8 cellular contexts compared by ENCODE assay signal in genomic region chr6:33314515-33314942, GRCh38. TPM values are rescaled to one million over a fixed set of nuclear protein-coding genes. Genes with fewer than 3 reads are reported as not detected.
DNase-seq lines count a peak whose midpoint lies in the region.

No MANE protein-coding gene starts in this region.

- H3K9me3 ChIP-seq in endocrine pancreas (ENCODE audit: control insufficient read depth, low read length) = no peaks in the 10 kb centered on the region

- H3K4me2 ChIP-seq in mesendoderm (ENCODE audit: low read length) = peak overlapping the region; percentile 35

- POLR2A ChIA-PET in activated CD4-positive, alpha-beta memory T cell treated with anti-CD3 and anti-CD28 coated beads for 36 hours (lab: Charles Lee) = no interaction called here

- no peak overlapping the region for H3K18ac ChIP-seq in mesendoderm (ENCODE audit: low read length)

- H3K27ac ChIP-seq in mesendoderm (ENCODE audit: low read depth, low read length) = no peak overlapping the region

- peaks cover 63% of the 10 kb centered on the region for H3K4me1 Mint-ChIP-seq in activated CD4-positive, alpha-beta memory T cell treated with anti-CD3 and anti-CD28 coated beads for 36 hours (ENCODE audit: low read depth)

- H3K9ac ChIP-seq in endocrine pancreas (ENCODE audit: control insufficient read depth, insufficient read depth, low read length) = peak overlapping the region; percentile 63
- peak overlapping the region; percentile 24 for H3K9ac ChIP-seq in mesendoderm (ENCODE audit: low read length)

- H3K36me3 ChIP-seq in endocrine pancreas (ENCODE audit: control insufficient read depth, insufficient read depth, low read length) = no peaks in the 10 kb centered on the region
- H3K36me3 ChIP-seq in mesendoderm (ENCODE audit: control insufficient read depth, insufficient read depth, low read length) = peaks cover 2% of the 10 kb centered on the region

- DNase-seq in SIG-M5 treated with dmso at 0.1 percent for 504 hours (lab: John Stamatoyannopoulos, UW; ENCODE audit: unreplicated experiment) (peak; percentile 70), SIG-M5 (lab: John Stamatoyannopoulos, UW) (no peak), NCI-H69 (lab: John Stamatoyannopoulos, UW) (peak; percentile 82), mesendoderm (peak; percentile 93), 8988T (no peak)
- DNase-seq in activated CD4-positive, alpha-beta memory T cell treated with anti-CD3 and anti-CD28 coated beads for 36 hours = peak; percentile 81
- DNase-seq in stimulated activated CD8-positive, alpha-beta memory T cell treated with anti-CD3 and anti-CD28 coated beads, Interleukin-4, amount 100 ng/mL, for 48 hours = peak; percentile 73

- H3K56ac ChIP-seq in mesendoderm (ENCODE audit: low read length) = peak overlapping the region; percentile 3

- no peaks in the 10 kb centered on the region for H3K9me3 Mint-ChIP-seq in activated CD4-positive, alpha-beta memory T cell treated with anti-CD3 and anti-CD28 coated beads for 36 hours

- peaks cover under 1% of the 10 kb centered on the region for H3K79me2 ChIP-seq in mesendoderm (ENCODE audit: control insufficient read depth, insufficient read depth, low read length)

- H3K27me3 Mint-ChIP-seq in activated CD4-positive, alpha-beta memory T cell treated with anti-CD3 and anti-CD28 coated beads for 36 hours = no peaks in the 10 kb centered on the region

- H3K4me3 ChIP-seq in endocrine pancreas (ENCODE audit: control insufficient read depth, insufficient read depth, low read length) = peak overlapping the region; percentile 62
- no peak overlapping the region for H3K4me3 ChIP-seq in mesendoderm (ENCODE audit: low read length)

- no peak overlapping the region for H2BK15ac ChIP-seq in mesendoderm (replicated peaks; ENCODE audit: low read depth)

- H4K8ac ChIP-seq in mesendoderm (ENCODE audit: low read depth, low read length) = no peak overlapping the region

- peaks cover 4% of the 10 kb centered on the region for H3K79me1 ChIP-seq in mesendoderm (ENCODE audit: low read length)

- no peak overlapping the region for H3K23ac ChIP-seq in mesendoderm (ENCODE audit: low read length)

- H3K27me3 ChIP-seq in endocrine pancreas (ENCODE audit: control insufficient read depth, insufficient read depth, low read length) = no peaks in the 10 kb centered on the region
- no peaks in the 10 kb centered on the region for H3K27me3 ChIP-seq in mesendoderm (ENCODE audit: insufficient read depth, low read length, poor library complexity)

- peak overlapping the region; percentile 98 for H3K27ac Mint-ChIP-seq in activated CD4-positive, alpha-beta memory T cell treated with anti-CD3 and anti-CD28 coated beads for 36 hours

- intact Hi-C loops in activated CD4-positive, alpha-beta memory T cell treated with anti-CD3 and anti-CD28 coated beads for 36 hours (cut with micrococcal nuclease) = loop anchor here (1.0 to 10.0 kb wide), 6 partner anchors 9 to 260 kb away; partner anchors contain the start of gene HSD17B8

- no CpG with 5 or more reads among the region's 10 CpGs for WGBS in mesendoderm (ENCODE audit: extremely low coverage, insufficient coverage, low lambda C conversion rate)

- H2BK5ac ChIP-seq in mesendoderm (ENCODE audit: low read length) = no peak overlapping the region

- H3K4me3 Mint-ChIP-seq in activated CD4-positive, alpha-beta memory T cell treated with anti-CD3 and anti-CD28 coated beads for 36 hours = peak overlapping the region; percentile 96

- no peak overlapping the region for H4K5ac ChIP-seq in mesendoderm (ENCODE audit: low read length)

- no peaks in the 10 kb centered on the region for H3K4me1 ChIP-seq in endocrine pancreas (ENCODE audit: control insufficient read depth, insufficient read depth, low read length)
- H3K4me1 ChIP-seq in mesendoderm (ENCODE audit: control insufficient read depth, low read depth, low read length) = peaks cover 2% of the 10 kb centered on the region

- CTCF ChIA-PET in activated CD4-positive, alpha-beta memory T cell treated with anti-CD3 and anti-CD28 coated beads for 36 hours (lab: Charles Lee) = interaction anchor here (0.6 kb wide), 1 partner anchor 25 kb away, joined by 4 read pairs; no protein-coding TSS in a partner anchor

- no peak overlapping the region for H3K4ac ChIP-seq in mesendoderm (ENCODE audit: low read depth, low read length)

- H3K36me3 Mint-ChIP-seq in activated CD4-positive, alpha-beta memory T cell treated with anti-CD3 and anti-CD28 coated beads for 36 hours = peaks cover 44% of the 10 kb centered on the region

- H2BK120ac ChIP-seq in mesendoderm (ENCODE audit: low read depth, low read length) = no peak overlapping the region

- H2AK5ac ChIP-seq in mesendoderm (ENCODE audit: low read length) = no peak overlapping the region

RNA-seq across cellular contexts. Expression of gene TAPBP, which starts 0.7 kb away (rescaled TPM):
- total RNA-seq in activated CD4-positive, alpha-beta memory T cell treated with anti-CD3 and anti-CD28 coated beads for 36 hours = 100 to 1,000 TPM; 202 to 213 TPM
- polyA plus RNA-seq in mesendoderm (2013, experiment 1 of 2) = 14.8 TPM
- polyA plus RNA-seq in mesendoderm (2013, experiment 2 of 2) = 14.4 TPM

RNA-seq across cellular contexts. Expression of gene ZBTB22, which starts 3.0 kb away (rescaled TPM):
- 10 to 100 TPM; 11.0 to 12.1 TPM for total RNA-seq in activated CD4-positive, alpha-beta memory T cell treated with anti-CD3 and anti-CD28 coated beads for 36 hours
- 4.3 TPM for polyA plus RNA-seq in mesendoderm (2013, experiment 1 of 2)
- 4.1 TPM for polyA plus RNA-seq in mesendoderm (2013, experiment 2 of 2)

RNA-seq across cellular contexts. Expression of gene DAXX, which starts 8.2 kb away (rescaled TPM):
- total RNA-seq in activated CD4-positive, alpha-beta memory T cell treated with anti-CD3 and anti-CD28 coated beads for 36 hours = 10 to 100 TPM; 60.5 to 64.1 TPM
- polyA plus RNA-seq in mesendoderm (2013, experiment 1 of 2) = 68.6 TPM
- 69.9 TPM for polyA plus RNA-seq in mesendoderm (2013, experiment 2 of 2)

RNA-seq across cellular contexts. Expression of gene RGL2, which starts 15.8 kb away (rescaled TPM):
- 10 to 100 TPM; 24.6 to 26.0 TPM for total RNA-seq in activated CD4-positive, alpha-beta memory T cell treated with anti-CD3 and anti-CD28 coated beads for 36 hours
- 41.9 TPM for polyA plus RNA-seq in mesendoderm (2013, experiment 1 of 2)
- polyA plus RNA-seq in mesendoderm (2013, experiment 2 of 2) = 41.2 TPM

RNA-seq across cellular contexts. Expression of gene PFDN6, which starts 25.1 kb away (rescaled TPM):
- total RNA-seq in activated CD4-positive, alpha-beta memory T cell treated with anti-CD3 and anti-CD28 coated beads for 36 hours = 10 to 100 TPM; 78.5 to 90.9 TPM
- 82.0 TPM for polyA plus RNA-seq in mesendoderm (2013, experiment 1 of 2)
- 81.7 TPM for polyA plus RNA-seq in mesendoderm (2013, experiment 2 of 2)

Comparison
In these comparisons a context has a peak if more than half of its experiments do, and no peak if none do; other contexts are left out.
1. DNase-seq: peak in SIG-M5 treated with dmso at 0.1 percent for 504 hours (single experiment), NCI-H69 (single experiment), activated CD4-positive, alpha-beta memory T cell treated with anti-CD3 and anti-CD28 coated beads for 36 hours (single experiment), mesendoderm (single experiment) and stimulated activated CD8-positive, alpha-beta memory T cell treated with anti-CD3 and anti-CD28 coated beads, Interleukin-4, amount 100 ng/mL, for 48 hours (single experiment); none in SIG-M5 (single experiment) and 8988T (single experiment).